In the genomic region with DNA sequence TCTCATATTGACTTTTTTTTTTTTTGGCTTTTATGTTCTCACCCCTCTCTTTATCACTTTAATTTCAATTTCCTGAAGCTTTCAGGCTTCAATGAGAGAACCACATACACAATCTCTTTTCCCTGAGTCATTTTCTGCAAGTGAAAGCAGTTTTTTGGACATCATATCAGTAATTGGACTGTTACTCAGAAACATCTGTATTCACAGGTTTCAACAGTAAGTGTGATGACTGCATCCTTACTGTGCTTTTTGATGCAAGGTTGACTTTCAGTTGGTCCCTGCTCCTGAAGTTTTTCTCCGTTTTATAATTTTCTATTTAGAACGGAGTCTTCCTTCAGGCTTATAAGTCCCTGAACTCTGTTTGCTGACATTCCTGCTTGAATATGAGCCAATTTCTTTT, we compare ENCODE assay signal across 26 cellular contexts.
A peak's percentile ranks its signal among the peaks of the same experiment; 100 is the strongest.
DNase-seq lines count a peak whose midpoint lies in the region; ATAC-seq and TF ChIP-seq lines count a peak whose summit lies in the region.
"Had no signal": no experiment of that assay in that cellular context is flagged by ENCODE, and none has a peak within 500 bp of the region (broad histone marks: within the 10 kb centered on the region; RNA-seq: fewer than 3 reads in every experiment).

No MANE protein-coding gene starts in this region.

- H3K9me3 Mint-ChIP-seq in HFFc6 = no peaks in the 10 kb centered on the region
- H3K9me3 Mint-ChIP-seq: activated T-cell treated with anti-CD3 and anti-CD28 coated beads, Interleukin-2, amount 50 U/mL, for 72 hours had no signal

- DNase-seq in AG08395 (ENCODE audit: low spot score) (peak; percentile 37), HFFc6 (peak; percentile 53), astrocyte of the spinal cord (ENCODE audit: low read depth, low spot score) (peak; percentile 16), fibroblast of pulmonary artery (ENCODE audit: low read depth) (peak; percentile 47), cortex of kidney (lab: John Stamatoyannopoulos, UW) (no peak), T-helper 17 cell (no peak)
- DNase-seq in activated CD4-positive, alpha-beta T cell treated with anti-CD3 and anti-CD28 coated beads, Interleukin-2, amount 50 U/mL, for 1 hour = no peak
- DNase-seq: activated CD4-positive, alpha-beta T cell treated with anti-CD3 and anti-CD28 coated beads, Interleukin-2, amount 50 U/mL, for 48 hours; activated T-cell treated with anti-CD3 and anti-CD28 coated beads, Interleukin-2, amount 50 U/mL, for 72 hours; BE2C; CD8-positive, alpha-beta T cell; cerebellar nuclear complex; DMS 273 treated with DMSO at 0.1 percent for 48 hours; dorsolateral prefrontal cortex; esophagus squamous epithelium; glutamatergic neuron; kidney; left ventricle myocardium superior; NCI-H510A; RPMI8226; stimulated activated CD4-positive, alpha-beta T cell treated with anti-CD3 and anti-CD28 coated beads, Interleukin-2, amount 100 ng/mL, for 24 hours; stimulated activated naive CD8-positive, alpha-beta T cell treated with anti-CD3 and anti-CD28 coated beads, Interleukin-15, Interleukin-2, amounts not matched to agents 100 U/mL and 50 U/mL, for 24 hours had no signal

- in situ Hi-C loops in astrocyte of the spinal cord (cut with HindIII; ENCODE audit: low sequenced_read_pairs) = no loop called here

- H3K4me1 Mint-ChIP-seq in HFFc6 (ENCODE audit: low read depth) = peaks cover 53% of the 10 kb centered on the region
- H3K4me1 Mint-ChIP-seq in T-helper 17 cell = no peaks in the 10 kb centered on the region

- H3K4me3 Mint-ChIP-seq in HFFc6 = peak overlapping the region; percentile 54
- H3K4me3 Mint-ChIP-seq in T-helper 17 cell = no peak overlapping the region
- H3K4me3 Mint-ChIP-seq: activated T-cell treated with anti-CD3 and anti-CD28 coated beads, Interleukin-2, amount 50 U/mL, for 72 hours; CD8-positive, alpha-beta T cell had no signal

- H3K27ac Mint-ChIP-seq in HFFc6 (peak overlapping the region; percentile 56), T-helper 17 cell (no peak overlapping the region)
- H3K27ac Mint-ChIP-seq: activated T-cell treated with anti-CD3 and anti-CD28 coated beads, Interleukin-2, amount 50 U/mL, for 72 hours; CD8-positive, alpha-beta T cell had no signal

- no peaks in the 10 kb centered on the region for H3K9me3 ChIP-seq in T-helper 17 cell (ENCODE audit: control insufficient read depth, low read length, poor library complexity, severe bottlenecking)
- H3K9me3 ChIP-seq: A549, BE2C had no signal

- H3K4me3 ChIP-seq in astrocyte of the spinal cord (ENCODE audit: low read depth, low read length) (no peak overlapping the region), fibroblast of pulmonary artery (replicated peaks; ENCODE audit: low read depth, low read length) (no peak overlapping the region)
- H3K4me3 ChIP-seq: A549, dorsolateral prefrontal cortex, esophagus squamous epithelium, GM12878 had no signal

- no peaks in the 10 kb centered on the region; the same call in 1 of the 2 replicates for H3K27me3 Mint-ChIP-seq in HFFc6 (ENCODE audit: insufficient read depth)
- H3K27me3 Mint-ChIP-seq in T-helper 17 cell = peaks cover 10% of the 10 kb centered on the region

- TF ChIP-seq CTCF in HFFc6 (IDR thresholded peaks at IDR 0.05) = no peak
- no peak for TF ChIP-seq CTCF in astrocyte of the spinal cord (IDR thresholded peaks at IDR 0.05; ENCODE audit: low read depth, low read length)
- TF ChIP-seq CTCF in fibroblast of pulmonary artery (IDR thresholded peaks at IDR 0.05; ENCODE audit: low read length, missing control alignments) = no peak

- ATAC-seq in HG03442 (IDR thresholded peaks at IDR 0.05; ENCODE audit: unreplicated experiment) = no peak
- no peak for ATAC-seq in T-helper 17 cell
- ATAC-seq: A549; activated CD4-positive, CD25-positive, alpha-beta regulatory T cell treated with anti-CD3 and anti-CD28 coated beads, Interleukin-2, amount 50 U/mL, for 24 hours; activated T-cell treated with anti-CD3 and anti-CD28 coated beads, Interleukin-2, amount 50 U/mL, for 72 hours; CD8-positive, alpha-beta T cell; GM12878; left ventricle myocardium superior; stimulated activated naive CD8-positive, alpha-beta T cell treated with anti-CD3 and anti-CD28 coated beads, Interleukin-15, Interleukin-2, amounts not matched to agents 100 U/mL and 50 U/mL, for 24 hours had no signal

- peaks cover 10% of the 10 kb centered on the region for H3K36me3 Mint-ChIP-seq in HFFc6 (ENCODE audit: low read depth)
- no peaks in the 10 kb centered on the region for H3K36me3 Mint-ChIP-seq in T-helper 17 cell (ENCODE audit: low read depth)
- H3K36me3 Mint-ChIP-seq: CD8-positive, alpha-beta T cell had no signal

Comparison
In these comparisons a context has a peak if more than half of its experiments do, and no peak if none do; other contexts are left out.
1. DNase-seq: peak in AG08395 (single experiment), HFFc6 (single experiment), astrocyte of the spinal cord (single experiment) and fibroblast of pulmonary artery (single experiment); none in activated CD4-positive, alpha-beta T cell treated with anti-CD3 and anti-CD28 coated beads, Interleukin-2, amount 50 U/mL, for 1 hour (single experiment), cortex of kidney (single experiment) and T-helper 17 cell (0 of 3).